ENCODE assay signal across 8 cellular contexts in genomic region chr1:27773732-27774445, GRCh38. TPM values are rescaled to one million over a fixed set of nuclear protein-coding genes. Genes with fewer than 3 reads are reported as not detected.
DNase-seq lines count a peak whose midpoint lies in the region; ATAC-seq, FAIRE-seq and TF ChIP-seq lines count a peak whose summit lies in the region.

No MANE protein-coding gene starts in this region.

- DNase-seq in AG20443 (ENCODE audit: low spot score), result peak; percentile 32
- DNase-seq in NT2/D1 (ENCODE audit: low read depth, low spot score), result no peak
- peak; percentile 55 for DNase-seq in bronchial epithelial cell (ENCODE audit: low read depth)
- DNase-seq in left colon, result no peak
- DNase-seq in testis, result no peak
- no peak for DNase-seq in NCI-H128 (lab: John Stamatoyannopoulos, UW; ENCODE audit: unreplicated experiment)

- H3K9me3 ChIP-seq in NT2/D1 (ENCODE audit: insufficient read depth, low read length) (no peaks in the 10 kb centered on the region), testis (no peaks in the 10 kb centered on the region)

- no peak for FAIRE-seq in bronchial epithelial cell (lab: Jason Lieb, UNC)

- no peak for TF ChIP-seq CTCF in bronchial epithelial cell (IDR thresholded peaks at IDR 0.05; ENCODE audit: insufficient read depth, low read length, severe bottlenecking)
- no peak for TF ChIP-seq CTCF in testis (IDR thresholded peaks at IDR 0.05)

- H3K27me3 ChIP-seq in NT2/D1 (ENCODE audit: insufficient read depth, insufficient read length) (no peaks in the 10 kb centered on the region), bronchial epithelial cell (ENCODE audit: control insufficient read depth, insufficient read depth, low read length) (no peaks in the 10 kb centered on the region), testis (no peaks in the 10 kb centered on the region)

- no peaks in the 10 kb centered on the region for H3K4me1 ChIP-seq in NT2/D1 (ENCODE audit: insufficient read depth, insufficient read length)
- H3K4me1 ChIP-seq in testis, result peaks cover 4% of the 10 kb centered on the region

- ATAC-seq in GM21360 (IDR thresholded peaks at IDR 0.05; ENCODE audit: unreplicated experiment) (peak; percentile 2), left colon (peak; percentile 27), HG03378 (IDR thresholded peaks at IDR 0.05; ENCODE audit: unreplicated experiment) (no peak)

- H3K36me3 ChIP-seq in NT2/D1 (ENCODE audit: insufficient read depth, insufficient read length, low read length), result peaks cover 2% of the 10 kb centered on the region
- H3K36me3 ChIP-seq in bronchial epithelial cell (ENCODE audit: control insufficient read depth, insufficient read depth, low read length), result no peaks in the 10 kb centered on the region
- no peaks in the 10 kb centered on the region for H3K36me3 ChIP-seq in testis (ENCODE audit: low read depth, missing control alignments)

- H3K9ac ChIP-seq in NT2/D1 (ENCODE audit: insufficient read length, low read depth), result peak overlapping the region; percentile 95

- H3K27ac ChIP-seq in testis, result peak overlapping the region; percentile 92 to 94

- H3K4me3 ChIP-seq in NT2/D1 (ENCODE audit: insufficient read length, low read depth) (peak overlapping the region; percentile 91), bronchial epithelial cell (ENCODE audit: low read depth, low read length) (peak overlapping the region; percentile 97), testis (peak overlapping the region; percentile 80 to 93)

- TF ChIP-seq POLR2A in testis (IDR thresholded peaks at IDR 0.05), result no peak

- intact Hi-C loops in left colon (cut with DNase I, micrococcal nuclease) (no loop called here), testis (cut with DNase I; ENCODE audit: low total_unique reads) (loop anchor here (10.0 kb wide), 1 partner anchor 51 kb away; no protein-coding TSS in a partner anchor)

- WGBS in testis, 2 donors, result 10 to 16% methylated on average over 7 of the region's 7 CpGs

RNA-seq across cellular contexts. Expression of gene STX12, which starts 0.9 kb away (rescaled TPM):
- total RNA-seq in bronchial epithelial cell, result 29.7 and 36.2 TPM in 2 replicates
- 10 to 100 TPM; 64.0 to 68.8 TPM for total RNA-seq in left colon
- total RNA-seq in testis, result 10 to 100 TPM; 39.1 to 46.7 TPM
- 32.0 TPM for polyA plus RNA-seq in testis (ENCODE audit: insufficient read depth, low read depth, low replicate concordance)

RNA-seq across cellular contexts. Expression of gene FAM76A, which starts 48.1 kb away (rescaled TPM):
- total RNA-seq in bronchial epithelial cell (12.6 and 14.7 TPM in 2 replicates), left colon (10 to 100 TPM; 13.9 to 15.4 TPM), testis (10 to 100 TPM; 22.6 to 23.0 TPM)
- 26.6 TPM for polyA plus RNA-seq in testis (ENCODE audit: insufficient read depth, low read depth, low replicate concordance)

RNA-seq across cellular contexts. Expression of gene PPP1R8, which starts 56.7 kb away (rescaled TPM):
- total RNA-seq in bronchial epithelial cell (46.7 and 51.9 TPM in 2 replicates), left colon (10 to 100 TPM; 27.1 to 31.8 TPM), testis (10 to 100 TPM; 39.4 to 57.7 TPM)
- 49.4 TPM for polyA plus RNA-seq in testis (ENCODE audit: insufficient read depth, low read depth, low replicate concordance)

Comparison
In these comparisons a context has a peak if more than half of its experiments do, and no peak if none do; other contexts are left out.
1. DNase-seq: peak in AG20443 (single experiment) and bronchial epithelial cell (single experiment); none in NT2/D1 (single experiment), left colon (0 of 2), testis (single experiment) and NCI-H128 (single experiment).
2. Peak in every context shown above with its lines, with median percentiles within 50 percentile points of each other: H3K4me3 ChIP-seq.